Comparison of ENCODE assay signal across 13 cellular contexts in the genomic region with DNA sequence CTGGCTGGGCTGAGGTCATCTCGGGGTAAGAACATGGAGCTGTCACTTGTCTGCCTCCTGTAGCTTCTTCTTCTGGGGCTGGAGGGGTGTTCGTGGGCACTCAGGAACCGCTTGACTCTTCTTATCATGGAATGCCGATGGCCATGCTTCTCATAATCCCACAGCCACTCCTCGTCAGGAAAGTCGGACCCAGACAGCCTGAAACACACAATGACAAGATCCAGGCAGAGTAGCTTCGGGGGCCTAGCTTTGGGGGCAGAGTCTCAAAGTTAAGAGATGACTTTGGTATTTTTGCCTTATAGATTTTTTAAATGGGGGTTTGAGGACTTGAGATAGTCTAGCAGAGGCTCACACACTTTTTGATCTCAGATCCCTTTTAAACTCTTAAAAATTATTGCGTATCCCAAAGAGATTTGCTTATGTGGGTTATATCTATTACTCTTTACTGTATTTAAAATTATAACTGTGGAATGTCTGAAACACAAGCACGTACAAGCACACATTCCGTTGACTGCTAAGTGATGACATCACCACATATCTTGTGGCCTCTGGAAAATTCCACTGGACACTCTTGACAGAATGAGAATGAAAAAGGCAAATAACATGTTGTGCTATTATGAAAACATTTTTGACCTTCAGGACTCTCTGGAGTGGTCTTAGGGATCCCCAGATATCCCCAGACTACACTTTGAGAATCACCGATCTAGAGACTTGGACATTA. TPM values are rescaled to one million over a fixed set of nuclear protein-coding genes. Genes with fewer than 3 reads are reported as not detected.
DNase-seq lines count a peak whose midpoint lies in the region; ATAC-seq, FAIRE-seq and TF ChIP-seq lines count a peak whose summit lies in the region.
"Had no signal": no experiment of that assay in that cellular context is flagged by ENCODE, and none has a peak within 500 bp of the region (broad histone marks: within the 10 kb centered on the region; RNA-seq: fewer than 3 reads in every experiment).

No MANE protein-coding gene starts in this region.

- peak overlapping the region; percentile 68 for H3K4me2 ChIP-seq in keratinocyte (ENCODE audit: control insufficient read depth, extremely low read depth, insufficient read depth, low read depth, low read length)

- no peak overlapping the region for H3K4me3 Mint-ChIP-seq in MCF 10A (ENCODE audit: unreplicated experiment)
- H3K4me3 Mint-ChIP-seq: activated naive CD4-positive, alpha-beta T cell treated with anti-CD3 and anti-CD28 coated beads for 36 hours; naive B cell; WTC11 had no signal

- peak overlapping the region; percentile 35 for H3K9ac ChIP-seq in keratinocyte (ENCODE audit: control insufficient read depth, extremely low read depth, insufficient read depth, low read length)

- H3K27ac ChIP-seq in keratinocyte (ENCODE audit: control insufficient read depth, insufficient read depth, low read length) (peak overlapping the region; percentile 79), coronary artery (peak overlapping the region in 1 of 2 donors; percentile 65)
- H3K27ac ChIP-seq: esophagus squamous epithelium, suprapubic skin had no signal

- DNase-seq in HS-27A (ENCODE audit: low read depth), result peak; percentile 84
- DNase-seq in MCF 10A (ENCODE audit: unreplicated experiment), result peak; percentile 39
- DNase-seq in keratinocyte (ENCODE audit: low read depth, low spot score), result no peak
- DNase-seq in urothelium cell line (ENCODE audit: low spot score), result peak; percentile 41
- no peak for DNase-seq in NCI-H187 treated with DMSO at 0.1 percent for 48 hours (lab: John Stamatoyannopoulos, UW)
- DNase-seq in coronary artery (ENCODE audit: low spot score), result no peak
- DNase-seq: activated naive CD4-positive, alpha-beta T cell treated with anti-CD3 and anti-CD28 coated beads for 36 hours; esophagus squamous epithelium; naive B cell; NCI-H1092 had no signal

- H3K36me3 Mint-ChIP-seq in MCF 10A (ENCODE audit: insufficient read depth, unreplicated experiment), result no peaks in the 10 kb centered on the region
- H3K36me3 Mint-ChIP-seq: naive B cell, WTC11 had no signal

- H3K27ac Mint-ChIP-seq in MCF 10A (ENCODE audit: low read depth, unreplicated experiment), result peak overlapping the region; percentile 57
- H3K27ac Mint-ChIP-seq: activated naive CD4-positive, alpha-beta T cell treated with anti-CD3 and anti-CD28 coated beads for 36 hours; naive B cell; WTC11 had no signal

- H3K4me3 ChIP-seq in keratinocyte (ENCODE audit: control insufficient read depth in 2 of 3, extremely low read depth in 1 of 3, insufficient read depth in 2 of 3, low read depth in 1 of 3, low read length in 3 of 3) (no peak overlapping the region), coronary artery (no peak overlapping the region)
- H3K4me3 ChIP-seq: esophagus squamous epithelium, suprapubic skin had no signal

- peak overlapping the region; percentile 81 for H2AFZ ChIP-seq in keratinocyte (ENCODE audit: control insufficient read depth, low read length)

- no peak for ATAC-seq in GM18868 (IDR thresholded peaks at IDR 0.05; ENCODE audit: unreplicated experiment)
- ATAC-seq: WTC11 had no signal

- H3K79me2 ChIP-seq in keratinocyte (ENCODE audit: control insufficient read depth, insufficient read depth, low read length), result no peaks in the 10 kb centered on the region

- H3K27me3 ChIP-seq in keratinocyte (ENCODE audit: control insufficient read depth, extremely low read depth, insufficient read depth, low read length), result no peaks in the 10 kb centered on the region
- H3K27me3 ChIP-seq: suprapubic skin had no signal

- CTCF ChIA-PET in MCF 10A (lab: Yijun Ruan, JAX), result interaction anchor here (0.6 to 1.9 kb wide), 5 partner anchors 12 to 1345 kb away, joined by 3 to 7 read pairs (median 5); no protein-coding TSS in a partner anchor

- FAIRE-seq in keratinocyte (lab: Jason Lieb, UNC), result peak; percentile 5
- no peak for FAIRE-seq in urothelium cell line (lab: Jason Lieb, UNC)

- no peaks in the 10 kb centered on the region for H3K9me3 ChIP-seq in keratinocyte (ENCODE audit: control insufficient read depth, low read depth, low read length)
- H3K9me3 ChIP-seq: esophagus squamous epithelium, suprapubic skin had no signal

- POLR2A ChIA-PET in MCF 10A (lab: Yijun Ruan, JAX), result interaction anchor here (1.0 to 1.3 kb wide), 2 partner anchors 28 to 84 kb away, joined by 3 to 5 read pairs; no protein-coding TSS in a partner anchor

- no peaks in the 10 kb centered on the region for H3K36me3 ChIP-seq in keratinocyte (ENCODE audit: control insufficient read depth in 2 of 2, extremely low read depth in 1 of 2, insufficient read depth in 2 of 2, low read length in 2 of 2)
- H3K36me3 ChIP-seq: esophagus squamous epithelium, suprapubic skin had no signal

- H3K9me3 Mint-ChIP-seq in MCF 10A (ENCODE audit: unreplicated experiment), result peaks cover 8% of the 10 kb centered on the region
- H3K9me3 Mint-ChIP-seq: activated naive CD4-positive, alpha-beta T cell treated with anti-CD3 and anti-CD28 coated beads for 36 hours; naive B cell; WTC11 had no signal

- TF ChIP-seq CTCF in MCF 10A (IDR thresholded peaks at IDR 0.05; ENCODE audit: unreplicated experiment) (no peak), keratinocyte (optimal IDR thresholded peaks at IDR 0.05 in 1 of 3, IDR thresholded peaks at IDR 0.05 in 1 of 3, conservative IDR thresholded peaks at IDR 0.05 in 1 of 3; ENCODE audit: extremely low read depth in 1 of 3, insufficient read depth in 2 of 3, low read length in 3 of 3) (no peak), coronary artery (IDR thresholded peaks at IDR 0.05) (no peak)

- H3K27me3 Mint-ChIP-seq in MCF 10A (ENCODE audit: insufficient read depth, unreplicated experiment), result no peaks in the 10 kb centered on the region

- H3K4me1 Mint-ChIP-seq in MCF 10A (ENCODE audit: insufficient read depth, unreplicated experiment), result peaks cover 18% of the 10 kb centered on the region
- H3K4me1 Mint-ChIP-seq: naive B cell, WTC11 had no signal

- intact Hi-C loops in MCF 10A (cut with micrococcal nuclease), result no loop called here

- dilution Hi-C loops in keratinocyte (cut with MboI; ENCODE audit: extremely low pct_ligation_motif_present, low sequenced_read_pairs), result no loop called here

- no peaks in the 10 kb centered on the region for H3K9me1 ChIP-seq in keratinocyte (ENCODE audit: control insufficient read depth, extremely low read depth, insufficient read depth, low read length)

- no TSS peak for BruUV-seq in MCF 10A (replicated peaks; lab: Mats Ljungman, UMichigan)

- H3K4me1 ChIP-seq in keratinocyte (ENCODE audit: control insufficient read depth, extremely low read depth, insufficient read depth, low read length), result peaks cover 35% of the 10 kb centered on the region
- H3K4me1 ChIP-seq: esophagus squamous epithelium had no signal

- no peaks in the 10 kb centered on the region for H4K20me1 ChIP-seq in keratinocyte (ENCODE audit: control insufficient read depth, extremely low read depth, insufficient read depth, low read length)

RNA-seq across cellular contexts. Expression of gene BEST3, which starts 43.3 kb away (rescaled TPM):
- total RNA-seq in MCF 10A (2022), result 0.56 TPM in 1 of 2 replicates, not detected in the other
- polyA plus RNA-seq in keratinocyte, result 0.03 to 0.07 TPM (median 0.06 TPM) in 3 replicates
- polyA plus RNA-seq in keratinocyte (2011; ENCODE audit: low read depth), result not detected
- polyA plus RNA-seq in keratinocyte (2011; cell fraction: cytosol; rRNA removed), result 0.06 and 0.21 TPM in 2 replicates
- 0.04 and 0.05 TPM in 2 replicates for polyA plus RNA-seq in keratinocyte (2011; cell fraction: nucleus; rRNA removed)
- polyA plus RNA-seq in keratinocyte (2012; ENCODE audit: low replicate concordance), result 0.07 and 0.08 TPM in 2 replicates
- 0.30 TPM in 1 of 3 replicates, not detected in the others for polyA minus RNA-seq in keratinocyte
- not detected for polyA minus RNA-seq in keratinocyte (2011; cell fraction: cytosol; rRNA and poly(A)+ RNA removed)
- not detected in 2 replicates for polyA minus RNA-seq in keratinocyte (2011; cell fraction: nucleus; rRNA and poly(A)+ RNA removed)
- total RNA-seq: activated naive CD4-positive, alpha-beta T cell treated with anti-CD3 and anti-CD28 coated beads for 36 hours; esophagus squamous epithelium; WTC11 had no signal

RNA-seq across cellular contexts. Expression of gene LRRC10, which starts 45.1 kb away (rescaled TPM):
- total RNA-seq in MCF 10A (2022), result not detected in 2 replicates
- polyA plus RNA-seq in keratinocyte, result not detected in 3 replicates
- not detected for polyA plus RNA-seq in keratinocyte (2011; ENCODE audit: low read depth)
- polyA plus RNA-seq in keratinocyte (2011; cell fraction: cytosol; rRNA removed), result not detected in 2 replicates
- not detected in 2 replicates for polyA plus RNA-seq in keratinocyte (2011; cell fraction: nucleus; rRNA removed)
- not detected in 2 replicates for polyA plus RNA-seq in keratinocyte (2012; ENCODE audit: low replicate concordance)
- not detected in 3 replicates for polyA minus RNA-seq in keratinocyte
- polyA minus RNA-seq in keratinocyte (2011; cell fraction: cytosol; rRNA and poly(A)+ RNA removed), result not detected
- polyA minus RNA-seq in keratinocyte (2011; cell fraction: nucleus; rRNA and poly(A)+ RNA removed), result not detected in 2 replicates
- total RNA-seq: activated naive CD4-positive, alpha-beta T cell treated with anti-CD3 and anti-CD28 coated beads for 36 hours; esophagus squamous epithelium; suprapubic skin; WTC11 had no signal

Comparison
In these comparisons a context has a peak if more than half of its experiments do, and no peak if none do; other contexts are left out.
1. DNase-seq: peak in HS-27A (single experiment), MCF 10A (single experiment) and urothelium cell line (single experiment); none in keratinocyte (single experiment), NCI-H187 treated with DMSO at 0.1 percent for 48 hours (single experiment) and coronary artery (single experiment).